18 cellular contexts compared by ENCODE assay signal in genomic region chr2:218127929-218128455, GRCh38. TPM values are rescaled to one million over a fixed set of nuclear protein-coding genes. Genes with fewer than 3 reads are reported as not detected.
A peak's percentile ranks its signal among the peaks of the same experiment; 100 is the strongest.
DNase-seq lines count a peak whose midpoint lies in the region; ATAC-seq, FAIRE-seq and TF ChIP-seq lines count a peak whose summit lies in the region.
"Had no signal": no experiment of that assay in that cellular context is flagged by ENCODE, and none has a peak within 500 bp of the region (broad histone marks: within the 10 kb centered on the region; RNA-seq: fewer than 3 reads in every experiment).

No MANE protein-coding gene starts in this region.

- FAIRE-seq in HepG2 (lab: Jason Lieb, UNC): no peak
- FAIRE-seq: GM18507, HTR-8/SVneo had no signal

- peaks cover under 1% of the 10 kb centered on the region for H3K36me3 Mint-ChIP-seq in natural killer cell
- H3K36me3 Mint-ChIP-seq: CD4-positive, CD25-positive, alpha-beta regulatory T cell had no signal

- no peak overlapping the region for H3K9ac ChIP-seq in HepG2 (ENCODE audit: insufficient read depth, low read depth, low read length)
- H3K9ac ChIP-seq: BLaER1 had no signal

- TF ChIP-seq CTCF in HepG2 (CRISPR knock-in tag; IDR thresholded peaks at IDR 0.05) (no peak), right lobe of liver (IDR thresholded peaks at IDR 0.05) (no peak), natural killer cell (IDR thresholded peaks at IDR 0.05) (no peak)

- H3K4me1 ChIP-seq in HepG2 (ENCODE audit: insufficient read depth, low read length): no peaks in the 10 kb centered on the region
- no peaks in the 10 kb centered on the region for H3K4me1 ChIP-seq in right lobe of liver
- H3K4me1 ChIP-seq in esophagus (ENCODE audit: control insufficient read depth in 2 of 2, insufficient read depth in 2 of 2, low read length in 1 of 2): peaks cover 4 to 9% of the 10 kb centered on the region in 2 donors
- no peaks in the 10 kb centered on the region for H3K4me1 ChIP-seq in right cardiac atrium (ENCODE audit: control insufficient read depth, insufficient read depth, low read length)
- H3K4me1 ChIP-seq: HAP-1 had no signal

- POLR2A ChIA-PET in HepG2 (lab: Yijun Ruan, JAX): no interaction called here

- H3K27ac ChIP-seq in HepG2 (ENCODE audit: extremely low read length, insufficient read depth, low read length) (no peak overlapping the region), right lobe of liver (no peak overlapping the region), esophagus (ENCODE audit: low read depth in 2 of 2, low read length in 1 of 2) (peak overlapping the region; percentile 84 to 86), right cardiac atrium (ENCODE audit: low read length) (no peak overlapping the region)
- H3K27ac ChIP-seq: 22Rv1, BLaER1 had no signal

- CTCF ChIA-PET in HepG2 (lab: Yijun Ruan, JAX; ENCODE audit: low intra/inter-chr PET ratio, low total read pairs): no interaction called here

- in situ Hi-C loops in HepG2 (cut with HindIII; ENCODE audit: extremely low pct_ligation_motif_present, low pct_unique_long_range_greater_than_20kb): no loop called here

- intact Hi-C loops in HepG2 (cut with micrococcal nuclease; ENCODE audit: unreplicated experiment): no loop called here
- intact Hi-C loops in right lobe of liver (cut with DNase I): no loop called here
- intact Hi-C loops in natural killer cell (cut with micrococcal nuclease): loop anchor here (5.0 kb wide), 1 partner anchor 89 kb away; the partner anchor contains the start of gene ARPC2
- intact Hi-C loops in right cardiac atrium (cut with DNase I): no loop called here
- intact Hi-C loops in left cardiac atrium (cut with DNase I): no loop called here

- H3K4me3 ChIP-seq in HepG2 (replicated peaks in 1 of 3; ENCODE audit: insufficient read depth in 1 of 3, low read depth in 2 of 3, low read length in 3 of 3): no peak overlapping the region
- H3K4me3 ChIP-seq in right lobe of liver: no peak overlapping the region
- H3K4me3 ChIP-seq in esophagus (ENCODE audit: low read depth in 1 of 2, low read length in 2 of 2): no peak overlapping the region
- no peak overlapping the region for H3K4me3 ChIP-seq in right cardiac atrium (ENCODE audit: low read length)
- H3K4me3 ChIP-seq: BLaER1, GM23338, HAP-1 had no signal

- no peak overlapping the region for H2AFZ ChIP-seq in HepG2 (ENCODE audit: low read length)

- H3K4me2 ChIP-seq in HepG2 (ENCODE audit: low read depth, low read length): no peak overlapping the region
- H3K4me2 ChIP-seq: BLaER1, GM23338 had no signal

- H3K9me3 ChIP-seq in HepG2 (ENCODE audit: low read length) (no peaks in the 10 kb centered on the region), right lobe of liver (no peaks in the 10 kb centered on the region), esophagus (ENCODE audit: control insufficient read depth in 2 of 2, insufficient read depth in 1 of 2, low read depth in 1 of 2, low read length in 1 of 2) (no peaks in the 10 kb centered on the region), right cardiac atrium (ENCODE audit: control insufficient read depth, low read length) (no peaks in the 10 kb centered on the region)
- H3K9me3 ChIP-seq: HAP-1 had no signal

- no peak for ATAC-seq in HepG2
- ATAC-seq in right lobe of liver: no peak
- no peak for ATAC-seq in natural killer cell
- no peak for ATAC-seq in right cardiac atrium
- no peak for ATAC-seq in GM18909 (IDR thresholded peaks at IDR 0.05; ENCODE audit: poor library complexity, unreplicated experiment)
- ATAC-seq in left cardiac atrium: no peak
- ATAC-seq: GM23338 had no signal

- no peaks in the 10 kb centered on the region for H4K20me1 ChIP-seq in HepG2 (ENCODE audit: insufficient read depth, low read length)
- H4K20me1 ChIP-seq: BLaER1 had no signal

- H3K27ac Mint-ChIP-seq in natural killer cell: peak overlapping the region; percentile 75 to 95
- H3K27ac Mint-ChIP-seq: CD4-positive, CD25-positive, alpha-beta regulatory T cell; GM23338 had no signal

- no TSS peak for BruUV-seq in HepG2 (replicated peaks; lab: Mats Ljungman, UMichigan)

- no peaks in the 10 kb centered on the region for H3K9me3 Mint-ChIP-seq in natural killer cell

- TF ChIP-seq EP300 in HepG2 (IDR thresholded peaks at IDR 0.05; ENCODE audit: low read depth in 2 of 2, low read length in 2 of 2) (no peak), HepG2 (CRISPR knock-in tag; IDR thresholded peaks at IDR 0.05; ENCODE audit: borderline replicate concordance) (no peak)

- no peak for TF ChIP-seq RAD21 in HepG2 (CRISPR knock-in tag; IDR thresholded peaks at IDR 0.05)

- DNase-seq in HepG2 (ENCODE audit: low spot score) (no peak), right lobe of liver (no peak), natural killer cell (no peak), right cardiac atrium (no peak), NCI-H2196 treated with DMSO at 0.1 percent for 48 hours (lab: John Stamatoyannopoulos, UW; ENCODE audit: unreplicated experiment) (no peak), left cardiac atrium (no peak)
- DNase-seq: AML-193; CD4-positive, CD25-positive, alpha-beta regulatory T cell; DMS53; GF-D8 had no signal

- peak overlapping the region; percentile 97 for H3K4me3 Mint-ChIP-seq in natural killer cell
- H3K4me3 Mint-ChIP-seq: CD4-positive, CD25-positive, alpha-beta regulatory T cell; GM23338 had no signal

- no peak for TF ChIP-seq POLR2A in HepG2 (IDR thresholded peaks at IDR 0.05; ENCODE audit: insufficient read depth in 1 of 2, low read depth in 2 of 2, low read length in 2 of 2)
- TF ChIP-seq POLR2A in right lobe of liver (IDR thresholded peaks at IDR 0.05): no peak

- peaks cover 3 to 46% of the 10 kb centered on the region in 2 experiments for H3K27me3 ChIP-seq in HepG2 (ENCODE audit: control insufficient read depth in 1 of 2, insufficient read depth in 2 of 2, low read length in 2 of 2)
- H3K27me3 ChIP-seq in right lobe of liver: no peaks in the 10 kb centered on the region
- no peaks in the 10 kb centered on the region for H3K27me3 ChIP-seq in esophagus (ENCODE audit: control insufficient read depth in 1 of 2, insufficient read depth in 2 of 2, low read length in 2 of 2)
- no peaks in the 10 kb centered on the region for H3K27me3 ChIP-seq in right cardiac atrium (ENCODE audit: control insufficient read depth, insufficient read depth)
- H3K27me3 ChIP-seq: BLaER1 had no signal

- no peaks in the 10 kb centered on the region for H3K79me2 ChIP-seq in HepG2 (ENCODE audit: insufficient read depth, low read length)

- no peaks in the 10 kb centered on the region for H3K27me3 Mint-ChIP-seq in natural killer cell (ENCODE audit: low read depth in 2 of 2)

- WGBS in HepG2 (ENCODE audit: low lambda C conversion rate): 16% methylated on average over 3 of the region's 3 CpGs
- 61% methylated on average over 3 of the region's 3 CpGs for WGBS in right lobe of liver (ENCODE audit: insufficient coverage, low coverage, low lambda C conversion rate, missing lambda C conversion rate)
- 76 to 83% methylated on average over 3 of the region's 3 CpGs for WGBS in esophagus, 2 donors
- WGBS in right cardiac atrium: 79% methylated on average over 3 of the region's 3 CpGs

- no peaks in the 10 kb centered on the region for H3K36me3 ChIP-seq in HepG2 (replicated peaks in 1 of 2; ENCODE audit: control insufficient read depth in 1 of 2, insufficient read depth in 2 of 2, low read length in 2 of 2)
- no peaks in the 10 kb centered on the region for H3K36me3 ChIP-seq in right lobe of liver
- H3K36me3 ChIP-seq in esophagus (ENCODE audit: control insufficient read depth in 2 of 2, insufficient read depth in 2 of 2, low read length in 1 of 2): no peaks in the 10 kb centered on the region
- H3K36me3 ChIP-seq: BLaER1, HAP-1 had no signal

- H3K4me1 Mint-ChIP-seq in natural killer cell: peaks cover 77 to 79% of the 10 kb centered on the region in 2 donors

RNA-seq across cellular contexts. Expression of gene CXCR2, which starts 2.2 kb away (rescaled TPM):
- not detected in 2 replicates for total RNA-seq in HepG2 (2016; rRNA removed; fragmentation: Illumina TruSeq; extraction: Trizol)
- total RNA-seq in HepG2 (2016; cell fraction: cytosol; rRNA removed; fragmentation: Illumina TruSeq; extraction: Trizol; ENCODE audit: low read depth): not detected in 2 replicates
- total RNA-seq in HepG2 (2016; cell fraction: insoluble cytoplasmic fraction; rRNA removed; fragmentation: Illumina TruSeq; extraction: Trizol): not detected in 2 replicates
- not detected in 2 replicates for total RNA-seq in HepG2 (2016; cell fraction: membrane; rRNA removed; fragmentation: Illumina TruSeq; extraction: Trizol)
- not detected in 2 replicates for total RNA-seq in HepG2 (2016; cell fraction: nucleus; rRNA removed; fragmentation: Illumina TruSeq; extraction: Trizol)
- polyA plus RNA-seq in HepG2 (2011; rRNA removed): not detected in 2 replicates
- not detected in 2 replicates for polyA plus RNA-seq in HepG2 (2011; cell fraction: cytosol; rRNA removed)
- polyA plus RNA-seq in HepG2 (2011; cell fraction: nucleus; rRNA removed): not detected in 2 replicates
- polyA plus RNA-seq in HepG2 (2012): not detected in 2 replicates
- not detected in 2 replicates for polyA plus RNA-seq in HepG2 (2016; cell fraction: cytosol; fragmentation: Illumina TruSeq; extraction: Trizol; ENCODE audit: low read depth)
- polyA plus RNA-seq in HepG2 (2016; cell fraction: insoluble cytoplasmic fraction; fragmentation: Illumina TruSeq; extraction: Trizol; ENCODE audit: low read depth): not detected in 2 replicates
- polyA plus RNA-seq in HepG2 (2016; cell fraction: membrane; fragmentation: Illumina TruSeq; extraction: Trizol; ENCODE audit: low read depth): not detected in 2 replicates
- polyA plus RNA-seq in HepG2 (2016; cell fraction: nucleus; fragmentation: Illumina TruSeq; extraction: Trizol; ENCODE audit: insufficient read depth, low read depth): not detected in 2 replicates
- polyA minus RNA-seq in HepG2 (2011; rRNA and poly(A)+ RNA removed; ENCODE audit: low replicate concordance): 0.65 TPM in 1 of 2 replicates, not detected in the other
- polyA minus RNA-seq in HepG2 (2011; cell fraction: cytosol; rRNA and poly(A)+ RNA removed): not detected in 2 replicates
- not detected in 2 replicates for polyA minus RNA-seq in HepG2 (2011; cell fraction: nucleus; rRNA and poly(A)+ RNA removed)
- total RNA-seq in right lobe of liver: 1 to 10 TPM in 4 of 6 experiments, under 1 TPM in 2; 0.81 to 2.6 (median 1.2) TPM
- 10 to 100 TPM; 12.0 to 23.8 TPM for polyA plus RNA-seq in esophagus
- 10 to 100 TPM; 24.3 to 35.3 (median 25.8) TPM for total RNA-seq in natural killer cell
- total RNA-seq in right cardiac atrium: under 1 TPM; 0.33 to 0.94 (median 0.41) TPM
- 0.09 TPM for polyA plus RNA-seq in right cardiac atrium
- total RNA-seq in left cardiac atrium: 1 to 10 TPM; 1.2 to 3.0 TPM
- total RNA-seq: CD4-positive, CD25-positive, alpha-beta regulatory T cell had no signal
- polyA plus RNA-seq: CD4-positive, CD25-positive, alpha-beta regulatory T cell had no signal

RNA-seq across cellular contexts. Expression of gene CXCR1, which starts 38.8 kb away (rescaled TPM):
- total RNA-seq in HepG2 (2016; rRNA removed; fragmentation: Illumina TruSeq; extraction: Trizol) (not detected in 2 replicates), right lobe of liver (1 to 10 TPM in 2 of 6 experiments, under 1 TPM in 4; 0.40 to 1.6 (median 0.74) TPM), natural killer cell (10 to 100 TPM in 2 of 3 donors, 1 to 10 TPM in 1; 9.1 to 19.2 (median 10.6) TPM), right cardiac atrium (under 1 TPM in 3 of 4 donors, not detected in 1; 0.25 to 0.82 (median 0.26) TPM), left cardiac atrium (under 1 TPM; 0.58 to 0.97 TPM)
- not detected in 2 replicates for total RNA-seq in HepG2 (2016; cell fraction: cytosol; rRNA removed; fragmentation: Illumina TruSeq; extraction: Trizol; ENCODE audit: low read depth)
- total RNA-seq in HepG2 (2016; cell fraction: insoluble cytoplasmic fraction; rRNA removed; fragmentation: Illumina TruSeq; extraction: Trizol): not detected in 2 replicates
- total RNA-seq in HepG2 (2016; cell fraction: membrane; rRNA removed; fragmentation: Illumina TruSeq; extraction: Trizol): not detected in 2 replicates
- not detected in 2 replicates for total RNA-seq in HepG2 (2016; cell fraction: nucleus; rRNA removed; fragmentation: Illumina TruSeq; extraction: Trizol)
- polyA plus RNA-seq in HepG2 (2011; rRNA removed) (not detected in 2 replicates), esophagus (under 1 TPM; 0.08 to 0.11 TPM), right cardiac atrium (0.09 TPM)
- not detected in 2 replicates for polyA plus RNA-seq in HepG2 (2011; cell fraction: cytosol; rRNA removed)
- not detected in 2 replicates for polyA plus RNA-seq in HepG2 (2011; cell fraction: nucleus; rRNA removed)
- not detected in 2 replicates for polyA plus RNA-seq in HepG2 (2012)
- polyA plus RNA-seq in HepG2 (2016; cell fraction: cytosol; fragmentation: Illumina TruSeq; extraction: Trizol; ENCODE audit: low read depth): not detected in 2 replicates
- not detected in 2 replicates for polyA plus RNA-seq in HepG2 (2016; cell fraction: insoluble cytoplasmic fraction; fragmentation: Illumina TruSeq; extraction: Trizol; ENCODE audit: low read depth)
- polyA plus RNA-seq in HepG2 (2016; cell fraction: membrane; fragmentation: Illumina TruSeq; extraction: Trizol; ENCODE audit: low read depth): not detected in 2 replicates
- not detected in 2 replicates for polyA plus RNA-seq in HepG2 (2016; cell fraction: nucleus; fragmentation: Illumina TruSeq; extraction: Trizol; ENCODE audit: insufficient read depth, low read depth)
- polyA minus RNA-seq in HepG2 (2011; rRNA and poly(A)+ RNA removed; ENCODE audit: low replicate concordance): not detected in 2 replicates
- polyA minus RNA-seq in HepG2 (2011; cell fraction: cytosol; rRNA and poly(A)+ RNA removed): not detected in 2 replicates
- polyA minus RNA-seq in HepG2 (2011; cell fraction: nucleus; rRNA and poly(A)+ RNA removed): not detected in 2 replicates
- total RNA-seq: CD4-positive, CD25-positive, alpha-beta regulatory T cell; GM23338 had no signal
- polyA plus RNA-seq: GM23338 had no signal

RNA-seq across cellular contexts. Expression of gene RUFY4, which starts 58.9 kb away (rescaled TPM):
- total RNA-seq in HepG2 (2016; rRNA removed; fragmentation: Illumina TruSeq; extraction: Trizol) (not detected in 2 replicates), right lobe of liver (under 1 TPM in 3 of 6 experiments, not detected in 3; 0.11 to 0.55 (median 0.23) TPM), natural killer cell (1 to 10 TPM in 2 of 3 donors, under 1 TPM in 1; 0.82 to 3.1 (median 1.8) TPM), right cardiac atrium (not detected), left cardiac atrium (not detected)
- not detected in 2 replicates for total RNA-seq in HepG2 (2016; cell fraction: cytosol; rRNA removed; fragmentation: Illumina TruSeq; extraction: Trizol; ENCODE audit: low read depth)
- not detected in 2 replicates for total RNA-seq in HepG2 (2016; cell fraction: insoluble cytoplasmic fraction; rRNA removed; fragmentation: Illumina TruSeq; extraction: Trizol)
- total RNA-seq in HepG2 (2016; cell fraction: membrane; rRNA removed; fragmentation: Illumina TruSeq; extraction: Trizol): not detected in 2 replicates
- total RNA-seq in HepG2 (2016; cell fraction: nucleus; rRNA removed; fragmentation: Illumina TruSeq; extraction: Trizol): not detected in 2 replicates
- polyA plus RNA-seq in HepG2 (2011; rRNA removed) (not detected in 2 replicates), esophagus (under 1 TPM; 0.28 to 0.52 TPM), right cardiac atrium (not detected)
- polyA plus RNA-seq in HepG2 (2011; cell fraction: cytosol; rRNA removed): not detected in 2 replicates
- 0.05 and 0.19 TPM in 2 replicates for polyA plus RNA-seq in HepG2 (2011; cell fraction: nucleus; rRNA removed)
- not detected in 2 replicates for polyA plus RNA-seq in HepG2 (2012)
- polyA plus RNA-seq in HepG2 (2016; cell fraction: cytosol; fragmentation: Illumina TruSeq; extraction: Trizol; ENCODE audit: low read depth): not detected in 2 replicates
- polyA plus RNA-seq in HepG2 (2016; cell fraction: insoluble cytoplasmic fraction; fragmentation: Illumina TruSeq; extraction: Trizol; ENCODE audit: low read depth): not detected in 2 replicates
- not detected in 2 replicates for polyA plus RNA-seq in HepG2 (2016; cell fraction: membrane; fragmentation: Illumina TruSeq; extraction: Trizol; ENCODE audit: low read depth)
- not detected in 2 replicates for polyA plus RNA-seq in HepG2 (2016; cell fraction: nucleus; fragmentation: Illumina TruSeq; extraction: Trizol; ENCODE audit: insufficient read depth, low read depth)
- polyA minus RNA-seq in HepG2 (2011; rRNA and poly(A)+ RNA removed; ENCODE audit: low replicate concordance): 0.33 TPM in 1 of 2 replicates, not detected in the other
- not detected in 2 replicates for polyA minus RNA-seq in HepG2 (2011; cell fraction: cytosol; rRNA and poly(A)+ RNA removed)
- not detected in 2 replicates for polyA minus RNA-seq in HepG2 (2011; cell fraction: nucleus; rRNA and poly(A)+ RNA removed)
- total RNA-seq: GM23338 had no signal

Comparison
In these comparisons a context has a peak if more than half of its experiments do, and no peak if none do; other contexts are left out.
1. H3K27ac ChIP-seq: peak in esophagus (2 of 2); none in HepG2 (single experiment), right lobe of liver (0 of 3) and right cardiac atrium (single experiment).
2. RNA of gene CXCR2, which starts 2.2 kb away (total RNA-seq): 24.3 to 35.3 TPM in natural killer cell; 1.2 to 3.0 TPM in left cardiac atrium, 0.81 to 2.6 TPM in right lobe of liver, 0.33 to 0.94 TPM in right cardiac atrium and not detected in HepG2; every median in the first group is over 4 times any median in the second.